8 cellular contexts compared by ENCODE assay signal in genomic region chr12:94149781-94150482, GRCh38. TPM values are rescaled to one million over a fixed set of nuclear protein-coding genes. Genes with fewer than 3 reads are reported as not detected.
DNase-seq lines count a peak whose midpoint lies in the region; ATAC-seq and TF ChIP-seq lines count a peak whose summit lies in the region.

No MANE protein-coding gene starts in this region.

- H3K4me3 Mint-ChIP-seq in progenitor cell of endocrine pancreas (ENCODE audit: low read depth), result peak overlapping the region; percentile 80

- H3K36me3 Mint-ChIP-seq in progenitor cell of endocrine pancreas (ENCODE audit: insufficient read depth), result no peaks in the 10 kb centered on the region

- TF ChIP-seq CTCF in heart left ventricle (IDR thresholded peaks at IDR 0.05) (no peak), progenitor cell of endocrine pancreas (IDR thresholded peaks at IDR 0.05; ENCODE audit: unreplicated experiment) (no peak)

- no peaks in the 10 kb centered on the region for H3K9me3 Mint-ChIP-seq in progenitor cell of endocrine pancreas (ENCODE audit: low read depth)

- H3K27ac ChIP-seq in heart left ventricle, result peak overlapping the region in 2 of 12 donors; percentile 13 to 70

- peak overlapping the region; percentile 90 for H3K27ac Mint-ChIP-seq in progenitor cell of endocrine pancreas

- no peak for TF ChIP-seq POLR2A in heart left ventricle (IDR thresholded peaks at IDR 0.05)

- H3K4me3 ChIP-seq in heart left ventricle, result peak overlapping the region; percentile 42 to 80 (median 66)

- no peaks in the 10 kb centered on the region for H3K9me3 ChIP-seq in heart left ventricle

- H3K4me1 ChIP-seq in heart left ventricle, result peaks cover 0 to 51% (median 12%) of the 10 kb centered on the region in 12 donors

- peaks cover 0 to 18% (median 2%) of the 10 kb centered on the region in 9 donors for H3K27me3 ChIP-seq in heart left ventricle

- peak; percentile 68 for DNase-seq in activated effector memory CD4-positive, alpha-beta T cell treated with anti-CD3 and anti-CD28 coated beads, Interleukin-2, amount 50 U/mL, for 16 hours
- no peak for DNase-seq in activated effector memory CD4-positive, alpha-beta T cell treated with Interleukin-2 at 50 U/mL for 16 hours
- DNase-seq in activated CD8-positive, alpha-beta memory T cell treated with anti-CD3 and anti-CD28 coated beads, Interleukin-2, amount 50 U/mL, for 48 hours, result peak; percentile 71
- DNase-seq in heart left ventricle, result peak; percentile 41 to 74 (median 49)
- DNase-seq in progenitor cell of endocrine pancreas (ENCODE audit: low spot score, unreplicated experiment), result peak; percentile 20
- no peak for DNase-seq in central memory CD4-positive, alpha-beta T cell

- ATAC-seq in HG03135 (IDR thresholded peaks at IDR 0.05; ENCODE audit: unreplicated experiment) (peak; percentile 4), heart left ventricle (peak in 3 of 4 donors; percentile 44 to 52 (median 45)), GM18511 (IDR thresholded peaks at IDR 0.05; ENCODE audit: unreplicated experiment) (no peak)

- peaks cover 27% of the 10 kb centered on the region for H3K27me3 Mint-ChIP-seq in progenitor cell of endocrine pancreas

- H3K36me3 ChIP-seq in heart left ventricle, result no peaks in the 10 kb centered on the region

- 1 to 6% (median 2%) methylated on average over 16 to 58 of the region's 58 CpGs for WGBS in heart left ventricle, 4 donors

- intact Hi-C loops in heart left ventricle (cut with DNase I), result loop anchor here in 8 of 10 donors (2.0 to 10.0 kb wide), 7 partner anchors 135 to 1185 kb away; no protein-coding TSS in a partner anchor

- peaks cover 34% of the 10 kb centered on the region for H3K4me1 Mint-ChIP-seq in progenitor cell of endocrine pancreas (ENCODE audit: low read depth)

RNA-seq across cellular contexts. Expression of gene PLXNC1, which starts 1.6 kb away (rescaled TPM):
- total RNA-seq in heart left ventricle (10 to 100 TPM in 1 of 9 donors, 1 to 10 TPM in 8; 1.8 to 18.4 (median 3.1) TPM), progenitor cell of endocrine pancreas (25.4 and 25.7 TPM in 2 replicates)
- 1 to 10 TPM in 1 of 2 donors, under 1 TPM in 1; 0.84 to 1.1 TPM for polyA plus RNA-seq in heart left ventricle

Comparison
In these comparisons a context has a peak if more than half of its experiments do, and no peak if none do; other contexts are left out.
1. DNase-seq: peak in activated effector memory CD4-positive, alpha-beta T cell treated with anti-CD3 and anti-CD28 coated beads, Interleukin-2, amount 50 U/mL, for 16 hours (single experiment), activated CD8-positive, alpha-beta memory T cell treated with anti-CD3 and anti-CD28 coated beads, Interleukin-2, amount 50 U/mL, for 48 hours (single experiment), heart left ventricle (5 of 5) and progenitor cell of endocrine pancreas (single experiment); none in activated effector memory CD4-positive, alpha-beta T cell treated with Interleukin-2 at 50 U/mL for 16 hours (single experiment) and central memory CD4-positive, alpha-beta T cell (single experiment).